Comparison of ENCODE assay signal across 14 cellular contexts in the genomic region with DNA sequence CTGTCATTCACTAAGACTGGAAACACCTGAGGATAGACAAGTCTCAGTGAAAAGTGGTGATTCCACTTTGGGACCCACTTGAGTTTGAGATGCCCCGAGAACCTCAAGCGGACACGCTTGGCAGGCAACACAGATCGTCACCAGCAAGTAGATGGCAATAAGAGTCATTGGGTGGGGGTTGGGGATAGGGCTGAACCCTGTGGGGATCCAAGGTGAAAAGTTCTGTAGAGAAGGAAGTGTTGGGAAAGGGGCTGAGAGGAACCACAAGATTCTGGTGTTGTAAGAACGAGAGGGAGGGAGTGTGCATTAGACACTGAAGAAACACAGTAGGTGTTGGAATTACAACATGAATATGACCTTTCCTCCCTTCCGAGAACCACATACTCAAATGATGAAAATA. TPM values are rescaled to one million over a fixed set of nuclear protein-coding genes. Genes with fewer than 3 reads are reported as not detected.
"Had no signal": no experiment of that assay in that cellular context is flagged by ENCODE, and none has a peak within 500 bp of the region (broad histone marks: within the 10 kb centered on the region; RNA-seq: fewer than 3 reads in every experiment).

No MANE protein-coding gene starts in this region.

- H2AFZ ChIP-seq: hepatocyte, parathyroid adenoma had no signal

- FAIRE-seq: kidney, TTC549 had no signal

- H3K27ac ChIP-seq: cardiac muscle cell, hepatocyte, parathyroid adenoma, thyroid gland had no signal

- ATAC-seq: T-helper 17 cell had no signal

- H3K36me3 ChIP-seq: cardiac muscle cell had no signal

- H3K4me3 ChIP-seq: cardiac muscle cell, hepatocyte, thyroid gland had no signal

- H3K4me2 ChIP-seq: hepatocyte had no signal

- H3K4me1 ChIP-seq: parathyroid adenoma, thyroid gland had no signal

- H3K27me3 ChIP-seq: hepatocyte, thyroid gland had no signal

- H3K9me3 ChIP-seq: thyroid gland had no signal

- H3K9ac ChIP-seq: parathyroid adenoma had no signal

- H3K79me2 ChIP-seq: hepatocyte, parathyroid adenoma had no signal

- DNase-seq: activated CD4-positive, alpha-beta T cell treated with anti-CD3 and anti-CD28 coated beads, Interleukin-2, amount 10 ng/mL, durations not matched to agents 7 days and 5 days; activated CD4-positive, CD25-positive, alpha-beta regulatory T cell; activated CD8-positive, alpha-beta memory T cell treated with anti-CD3 and anti-CD28 coated beads for 24 hours; activated naive CD4-positive, alpha-beta T cell treated with anti-CD3 and anti-CD28 coated beads for 36 hours; cortex of kidney; kidney; T-helper 17 cell; thyroid gland had no signal

RNA-seq across cellular contexts. Expression of a gene that starts 45.4 kb away (rescaled TPM):
- total RNA-seq: activated CD4-positive, alpha-beta T cell treated with anti-CD3 and anti-CD28 coated beads, Interleukin-2, amount 10 ng/mL, durations not matched to agents 7 days and 5 days; activated naive CD4-positive, alpha-beta T cell treated with anti-CD3 and anti-CD28 coated beads for 36 hours; epithelial cell of proximal tubule; myocyte had no signal
- polyA plus RNA-seq: hepatocyte had no signal

RNA-seq across cellular contexts. Expression of a gene that starts 45.6 kb away (rescaled TPM):
- total RNA-seq: activated CD4-positive, alpha-beta T cell treated with anti-CD3 and anti-CD28 coated beads, Interleukin-2, amount 10 ng/mL, durations not matched to agents 7 days and 5 days; activated naive CD4-positive, alpha-beta T cell treated with anti-CD3 and anti-CD28 coated beads for 36 hours; myocyte had no signal
- polyA plus RNA-seq: hepatocyte had no signal
